In genomic region chr5:163350083-163350482, GRCh38 we compare ENCODE assay signal across 14 cellular contexts.
DNase-seq lines count a peak whose midpoint lies in the region; ATAC-seq and TF ChIP-seq lines count a peak whose summit lies in the region.
"Had no signal": no experiment of that assay in that cellular context is flagged by ENCODE, and none has a peak within 500 bp of the region (broad histone marks: within the 10 kb centered on the region; RNA-seq: fewer than 3 reads in every experiment).

No MANE protein-coding gene starts in this region.

- peak in 1 of 2 donors; percentile 58 for TF ChIP-seq RAD21 in liver (IDR thresholded peaks at IDR 0.05)

- H3K27me3 ChIP-seq in liver (ENCODE audit: control insufficient read depth in 4 of 4, insufficient read depth in 4 of 4, low read length in 3 of 4), result no peaks in the 10 kb centered on the region
- peaks cover 3% of the 10 kb centered on the region for H3K27me3 ChIP-seq in CD8-positive, alpha-beta memory T cell (ENCODE audit: insufficient read depth, low read length, poor library complexity, severe bottlenecking)
- H3K27me3 ChIP-seq: transverse colon had no signal

- no peak overlapping the region for H3K4me3 Mint-ChIP-seq in CD8-positive, alpha-beta memory T cell
- H3K4me3 Mint-ChIP-seq: CD4-positive, CD25-positive, alpha-beta regulatory T cell; dendritic cell treated with granulocyte-macrophage colony-stimulating factor and Interleukin-4, amounts not matched to agents 40 ng/mL and 50 ng/mL, for 4 days had no signal

- peak; percentile 51 for TF ChIP-seq CTCF in liver (IDR thresholded peaks at IDR 0.05; ENCODE audit: low read depth, low read length, missing input control)

- H3K36me3 Mint-ChIP-seq in CD8-positive, alpha-beta memory T cell, result no peaks in the 10 kb centered on the region
- H3K36me3 Mint-ChIP-seq: CD4-positive, CD25-positive, alpha-beta regulatory T cell had no signal

- DNase-seq in ELR (ENCODE audit: low read depth) (peak; percentile 2), SKM-1 treated with dmso at 0.1 percent for 144 hours (lab: John Stamatoyannopoulos, UW; ENCODE audit: unreplicated experiment) (peak; percentile 59), T1000 (lab: John Stamatoyannopoulos, UW) (no peak), mesenteric fat pad (ENCODE audit: low spot score) (no peak), germinal center (ENCODE audit: low spot score) (no peak)
- no peak for DNase-seq in CD8-positive, alpha-beta memory T cell
- DNase-seq: activated T-cell treated with anti-CD3 and anti-CD28 coated beads, Interleukin-2, amount 50 U/mL, for 48 hours; CD4-positive, CD25-positive, alpha-beta regulatory T cell; NCI-H446; T-helper 9 cell; transverse colon had no signal

- H3K27ac ChIP-seq in liver (ENCODE audit: low read depth in 1 of 2, low read length in 2 of 2), result no peak overlapping the region
- no peak overlapping the region for H3K27ac ChIP-seq in CD8-positive, alpha-beta memory T cell (ENCODE audit: low read depth, low read length)
- H3K27ac ChIP-seq: transverse colon had no signal

- no peaks in the 10 kb centered on the region for H3K36me3 ChIP-seq in liver (ENCODE audit: control insufficient read depth in 4 of 4, insufficient read depth in 3 of 4, low read depth in 1 of 4, low read length in 3 of 4)
- no peaks in the 10 kb centered on the region for H3K36me3 ChIP-seq in CD8-positive, alpha-beta memory T cell (ENCODE audit: insufficient read depth, low read length)
- H3K36me3 ChIP-seq: transverse colon had no signal

- no peaks in the 10 kb centered on the region for H3K4me1 ChIP-seq in liver (ENCODE audit: control insufficient read depth in 4 of 4, insufficient read depth in 4 of 4, low read length in 3 of 4)
- no peaks in the 10 kb centered on the region for H3K4me1 ChIP-seq in CD8-positive, alpha-beta memory T cell (ENCODE audit: insufficient read depth, low read length)

- WGBS in liver, result 70% methylated on average over 2 of the region's 2 CpGs

- H3K4me3 ChIP-seq in liver (ENCODE audit: low read depth in 1 of 3, low read length in 3 of 3), result no peak overlapping the region
- no peak overlapping the region for H3K4me3 ChIP-seq in CD8-positive, alpha-beta memory T cell (ENCODE audit: low read length)
- H3K4me3 ChIP-seq: transverse colon had no signal

- H3K9me3 Mint-ChIP-seq in CD8-positive, alpha-beta memory T cell, result no peaks in the 10 kb centered on the region
- H3K9me3 Mint-ChIP-seq: CD4-positive, CD25-positive, alpha-beta regulatory T cell; dendritic cell treated with granulocyte-macrophage colony-stimulating factor and Interleukin-4, amounts not matched to agents 40 ng/mL and 50 ng/mL, for 4 days had no signal

- no peak overlapping the region for H3K9ac ChIP-seq in liver (ENCODE audit: low read depth in 1 of 2, low read length in 2 of 2)

- CTCF ChIA-PET in CD8-positive, alpha-beta memory T cell (lab: Charles Lee), result no interaction called here

- H3K9me3 ChIP-seq in liver (ENCODE audit: control insufficient read depth in 4 of 4, low read length in 3 of 4), result no peaks in the 10 kb centered on the region
- no peaks in the 10 kb centered on the region for H3K9me3 ChIP-seq in CD8-positive, alpha-beta memory T cell (ENCODE audit: low read length)
- H3K9me3 ChIP-seq: transverse colon had no signal

- peaks cover 0 to 4% of the 10 kb centered on the region in 2 donors for H3K27me3 Mint-ChIP-seq in CD8-positive, alpha-beta memory T cell

- peak; percentile 34 for ATAC-seq in HG03432 (IDR thresholded peaks at IDR 0.05; ENCODE audit: unreplicated experiment)

- no peaks in the 10 kb centered on the region for H3K4me1 Mint-ChIP-seq in CD8-positive, alpha-beta memory T cell
- H3K4me1 Mint-ChIP-seq: CD4-positive, CD25-positive, alpha-beta regulatory T cell had no signal

- POLR2A ChIA-PET in CD8-positive, alpha-beta memory T cell (lab: Charles Lee), result no interaction called here

- H3K27ac Mint-ChIP-seq in CD8-positive, alpha-beta memory T cell, result no peak overlapping the region
- H3K27ac Mint-ChIP-seq: CD4-positive, CD25-positive, alpha-beta regulatory T cell; dendritic cell treated with granulocyte-macrophage colony-stimulating factor and Interleukin-4, amounts not matched to agents 40 ng/mL and 50 ng/mL, for 4 days had no signal

TF ChIP-seq in liver, 16 proteins besides CTCF, POLR2A, EP300 and RAD21:
- TF ChIP-seq ZBTB33 (IDR thresholded peaks at IDR 0.05) (no peak), HNF4A (conservative IDR thresholded peaks at IDR 0.05) (peak in 1 of 2 donors; percentile 8), MAX (IDR thresholded peaks at IDR 0.05) (no peak), GABPA (IDR thresholded peaks at IDR 0.05 in 1 of 2, conservative IDR thresholded peaks at IDR 0.05 in 1 of 2) (no peak), FOXA2 (IDR thresholded peaks at IDR 0.05) (no peak), FOXA1 (IDR thresholded peaks at IDR 0.05) (no peak), HNF4G (IDR thresholded peaks at IDR 0.05) (no peak), ATF3 (IDR thresholded peaks at IDR 0.05) (no peak), TAF1 (conservative IDR thresholded peaks at IDR 0.05) (no peak), SP1 (IDR thresholded peaks at IDR 0.05) (no peak), NR2F2 (IDR thresholded peaks at IDR 0.05) (no peak), EGR1 (IDR thresholded peaks at IDR 0.05; ENCODE audit: low read depth in 2 of 2) (no peak), REST (IDR thresholded peaks at IDR 0.05) (no peak), YY1 (IDR thresholded peaks at IDR 0.05) (no peak), RXRA (IDR thresholded peaks at IDR 0.05) (peak; percentile 30 to 55), JUND (IDR thresholded peaks at IDR 0.05) (no peak)

Comparison
In these comparisons a context has a peak if more than half of its experiments do, and no peak if none do; other contexts are left out.
1. DNase-seq: peak in ELR (single experiment) and SKM-1 treated with dmso at 0.1 percent for 144 hours (single experiment); none in T1000 (single experiment), mesenteric fat pad (single experiment), CD8-positive, alpha-beta memory T cell (0 of 5) and germinal center (single experiment).